8 cellular contexts compared by ENCODE assay signal in the genomic region with DNA sequence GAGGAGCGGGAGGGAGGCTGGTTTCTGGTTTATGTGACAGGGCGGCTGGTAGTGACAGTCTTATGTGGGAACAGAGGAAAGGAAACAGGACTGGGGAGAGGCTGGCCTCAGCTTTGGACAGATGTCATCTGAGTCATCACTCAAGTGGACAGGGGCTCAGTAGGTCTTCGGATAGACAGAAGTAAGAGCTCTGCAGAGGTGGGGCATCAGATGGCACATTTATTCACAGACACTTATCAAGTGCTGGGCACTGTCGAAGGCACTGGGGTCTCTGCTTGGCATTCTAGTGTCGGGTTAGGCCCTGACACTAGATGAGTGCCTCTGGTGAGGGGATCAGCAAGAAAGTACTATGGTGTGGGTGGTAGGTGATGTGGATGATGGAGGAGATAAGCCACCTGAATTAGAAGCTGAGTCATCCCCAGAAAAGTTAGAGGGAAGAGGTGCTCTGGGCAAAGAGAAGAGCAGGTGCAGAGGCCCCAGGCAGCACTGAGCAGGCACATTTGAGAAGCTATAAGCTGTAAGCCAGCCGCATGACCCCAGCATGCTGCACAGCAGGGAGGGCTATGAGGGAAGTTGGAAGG. TPM values are rescaled to one million over a fixed set of nuclear protein-coding genes. Genes with fewer than 3 reads are reported as not detected.
A peak's percentile ranks its signal among the peaks of the same experiment; 100 is the strongest.
DNase-seq lines count a peak whose midpoint lies in the region; ATAC-seq and TF ChIP-seq lines count a peak whose summit lies in the region.

No MANE protein-coding gene starts in this region.

- no peak overlapping the region for H3K27ac ChIP-seq in ovary

- no peak for TF ChIP-seq EP300 in ovary (IDR thresholded peaks at IDR 0.05)

- no peak overlapping the region for H3K4me3 ChIP-seq in ovary

- ATAC-seq in GM18868 (IDR thresholded peaks at IDR 0.05; ENCODE audit: unreplicated experiment) (peak; percentile 80), HG03159 (IDR thresholded peaks at IDR 0.05; ENCODE audit: unreplicated experiment) (no peak)

- TF ChIP-seq POLR2A in ovary (IDR thresholded peaks at IDR 0.05): no peak

- no peaks in the 10 kb centered on the region for H3K27me3 ChIP-seq in ovary

- intact Hi-C loops in ovary (cut with DNase I): loop anchor here in 3 of 4 donors (5.0 to 10.0 kb wide), 3 partner anchors 37 to 493 kb away; partner anchors contain the start of gene TBC1D9B (in 1 of the 3)

- H3K9me3 ChIP-seq in ovary: no peaks in the 10 kb centered on the region

- DNase-seq in A172 (ENCODE audit: low spot score): peak; percentile 59
- DNase-seq in NCI-H510A (lab: John Stamatoyannopoulos, UW): peak; percentile 26
- DNase-seq in islet precursor cell: peak; percentile 67
- DNase-seq in ovary: no peak
- DNase-seq in T-helper 9 cell: no peak
- no peak for DNase-seq in NCI-H526 treated with DMSO at 0.1 percent for 48 hours (lab: John Stamatoyannopoulos, UW)

- WGBS in ovary, 3 donors: 92 to 96% (median 94%) methylated on average over 6 of the region's 6 CpGs

- H3K36me3 ChIP-seq in ovary: no peaks in the 10 kb centered on the region

- peaks cover 2% of the 10 kb centered on the region for H3K4me1 ChIP-seq in ovary (ENCODE audit: insufficient read depth)

- TF ChIP-seq CTCF in ovary (IDR thresholded peaks at IDR 0.05): no peak

RNA-seq across cellular contexts. Expression of gene MAML1, which starts 27.4 kb away (rescaled TPM):
- total RNA-seq in A172 (2014; rRNA removed; shearing (Covaris generic)): 18.1 and 18.9 TPM in 2 replicates
- 10 to 100 TPM; 18.4 to 40.1 (median 33.6) TPM for total RNA-seq in ovary
- polyA plus RNA-seq in ovary: 10 to 100 TPM; 19.0 to 20.2 TPM

RNA-seq across cellular contexts. Expression of gene LTC4S, which starts 33.7 kb away (rescaled TPM):
- 8.6 and 13.4 TPM in 2 replicates for total RNA-seq in A172 (2014; rRNA removed; shearing (Covaris generic))
- total RNA-seq in ovary: 10 to 100 TPM in 6 of 7 donors, 1 to 10 TPM in 1; 7.5 to 43.5 (median 20.6) TPM
- 10 to 100 TPM in 1 of 2 donors, not detected in 1; 11.7 TPM for polyA plus RNA-seq in ovary

RNA-seq across cellular contexts. Expression of gene MGAT4B, which starts 46.6 kb away (rescaled TPM):
- total RNA-seq in A172 (2014; rRNA removed; shearing (Covaris generic)): 352 and 377 TPM in 2 replicates
- 100 to 1,000 TPM in 1 of 7 donors, 10 to 100 TPM in 6; 51.2 to 102 (median 68.6) TPM for total RNA-seq in ovary
- 10 to 100 TPM; 51.0 to 65.6 TPM for polyA plus RNA-seq in ovary

Comparison
In these comparisons a context has a peak if more than half of its experiments do, and no peak if none do; other contexts are left out.
1. DNase-seq: peak in A172 (single experiment), NCI-H510A (single experiment) and islet precursor cell (single experiment); none in ovary (0 of 5), T-helper 9 cell (single experiment) and NCI-H526 treated with DMSO at 0.1 percent for 48 hours (single experiment).